Comparison of ENCODE assay signal across 9 cellular contexts in genomic region chr10:58514102-58514472, GRCh38. TPM values are rescaled to one million over a fixed set of nuclear protein-coding genes. Genes with fewer than 3 reads are reported as not detected.
DNase-seq lines count a peak whose midpoint lies in the region; TF ChIP-seq lines count a peak whose summit lies in the region.
"Had no signal": no experiment of that assay in that cellular context is flagged by ENCODE, and none has a peak within 500 bp of the region (broad histone marks: within the 10 kb centered on the region; RNA-seq: fewer than 3 reads in every experiment).

No MANE protein-coding gene starts in this region.

- POLR2A ChIA-PET in HEK293 (lab: Yijun Ruan, JAX), result interaction anchor here (0.7 to 1.4 kb wide), 6 partner anchors 15 to 102 kb away, joined by 3 to 7 read pairs (median 4); no protein-coding TSS in a partner anchor

- H3K36me3 Mint-ChIP-seq in activated naive CD8-positive, alpha-beta T cell, result peaks cover 2% of the 10 kb centered on the region
- H3K36me3 Mint-ChIP-seq in immature natural killer cell, result peaks cover 0 to 5% (median 4%) of the 10 kb centered on the region in 3 donors
- H3K36me3 Mint-ChIP-seq: activated naive CD4-positive, alpha-beta T cell treated with anti-CD3 and anti-CD28 coated beads, Interleukin-2, amount 10 ng/mL, durations not matched to agents 7 days and 5 days had no signal

- no peak for TF ChIP-seq EP300 in stomach (IDR thresholded peaks at IDR 0.05)

- no peaks in the 10 kb centered on the region for H3K9me3 Mint-ChIP-seq in activated naive CD8-positive, alpha-beta T cell (ENCODE audit: low read depth)
- peaks cover 0 to 5% (median under 1%) of the 10 kb centered on the region in 6 donors for H3K9me3 Mint-ChIP-seq in immature natural killer cell
- H3K9me3 Mint-ChIP-seq: activated naive CD4-positive, alpha-beta T cell treated with anti-CD3 and anti-CD28 coated beads, Interleukin-2, amount 10 ng/mL, durations not matched to agents 7 days and 5 days had no signal

- peaks cover 23% of the 10 kb centered on the region for H3K27me3 Mint-ChIP-seq in activated naive CD8-positive, alpha-beta T cell
- peaks cover 0 to 10% (median 3%) of the 10 kb centered on the region in 3 donors for H3K27me3 Mint-ChIP-seq in immature natural killer cell (ENCODE audit: low read depth in 3 of 3)

- intact Hi-C loops in stomach (cut with DNase I; ENCODE audit: low total_unique reads), result no loop called here

- H3K4me1 ChIP-seq in HEK293 (ENCODE audit: control insufficient read depth, insufficient read depth, low read length) (0 out of 2 replicates have a peak, but pooled peaks cover 3% of the 10 kb centered on the region), stomach (peaks cover 0 to 30% (median 19%) of the 10 kb centered on the region in 4 donors)

- H3K27ac Mint-ChIP-seq in activated naive CD8-positive, alpha-beta T cell, result no peak overlapping the region
- H3K27ac Mint-ChIP-seq in immature natural killer cell, result no peak overlapping the region
- H3K27ac Mint-ChIP-seq: activated naive CD4-positive, alpha-beta T cell treated with anti-CD3 and anti-CD28 coated beads, Interleukin-2, amount 10 ng/mL, durations not matched to agents 7 days and 5 days had no signal

- peaks cover 0 to 41% (median 24%) of the 10 kb centered on the region in 3 donors for H3K27me3 ChIP-seq in stomach

- no peak for TF ChIP-seq POLR2A in stomach (IDR thresholded peaks at IDR 0.05)

- H3K36me3 ChIP-seq in HEK293 (ENCODE audit: control insufficient read depth in 2 of 2, insufficient read depth in 1 of 2, low read length in 2 of 2) (no peaks in the 10 kb centered on the region), stomach (no peaks in the 10 kb centered on the region)

- H3K4me3 Mint-ChIP-seq in activated naive CD8-positive, alpha-beta T cell, result peak overlapping the region; percentile 81
- peak overlapping the region in 3 of 5 donors; percentile 67 to 73 (median 71) for H3K4me3 Mint-ChIP-seq in immature natural killer cell

- DNase-seq in immature natural killer cell (no peak), stomach (no peak), DMS79 (lab: John Stamatoyannopoulos, UW) (no peak), iPS-NIHi11 (ENCODE audit: low spot score) (no peak)
- no peak for DNase-seq in stimulated activated CD4-positive, alpha-beta T cell treated with anti-CD3 and anti-CD28 coated beads, Interleukin-2, amount 100 ng/mL, for 24 hours
- DNase-seq: activated naive CD4-positive, alpha-beta T cell treated with anti-CD3 and anti-CD28 coated beads, Interleukin-2, amount 10 ng/mL, durations not matched to agents 7 days and 5 days had no signal

- H3K4me1 Mint-ChIP-seq in activated naive CD8-positive, alpha-beta T cell (ENCODE audit: low read depth), result peaks cover 11% of the 10 kb centered on the region
- H3K4me1 Mint-ChIP-seq in immature natural killer cell, result peaks cover 10 to 12% of the 10 kb centered on the region in 2 donors

- CTCF ChIA-PET in HEK293 (lab: Yijun Ruan, JAX), result interaction anchor here (0.7 to 3.0 kb wide), 5 partner anchors 15 to 215 kb away, joined by 3 to 13 read pairs (median 4); no protein-coding TSS in a partner anchor

- H3K9me3 ChIP-seq in HEK293 (ENCODE audit: control insufficient read depth, insufficient read depth, low read depth, low read length), result no peaks in the 10 kb centered on the region
- no peaks in the 10 kb centered on the region for H3K9me3 ChIP-seq in stomach

- H3K4me3 ChIP-seq in HEK293 (ENCODE audit: low read depth, low read length) (peak overlapping the region; percentile 90), stomach (peak overlapping the region; percentile 64 to 88 (median 66))
- H3K4me3 ChIP-seq: GM12878 had no signal

- TF ChIP-seq CTCF in HEK293 (tag by site-specific recombination; IDR thresholded peaks at IDR 0.05) (no peak), stomach (IDR thresholded peaks at IDR 0.05) (no peak)

- H3K27ac ChIP-seq in HEK293 (ENCODE audit: extremely low read depth, low read depth, low read length), result no peak overlapping the region
- H3K27ac ChIP-seq in stomach, result peak overlapping the region in 3 of 5 donors; percentile 80 to 85 (median 84)

- 35 to 46% (median 41%) methylated on average over 11 of the region's 11 CpGs for WGBS in stomach, 5 donors

TF ChIP-seq in HEK293, 187 proteins besides CTCF, POLR2A, EP300 and RAD21:
- no peak for TF ChIP-seq ELK4 (IDR thresholded peaks at IDR 0.05; ENCODE audit: borderline replicate concordance, low read depth, low read length)
- TF ChIP-seq ZNF529 (tag by site-specific recombination; IDR thresholded peaks at IDR 0.05; ENCODE audit: insufficient replicate concordance), result no peak
- no peak for TF ChIP-seq ZNF280C (tag by site-specific recombination; IDR thresholded peaks at IDR 0.05)
- TF ChIP-seq ZNF138 (tag by site-specific recombination; IDR thresholded peaks at IDR 0.05; ENCODE audit: borderline replicate concordance), result no peak
- no peak for TF ChIP-seq ZNF174 (tag by site-specific recombination; IDR thresholded peaks at IDR 0.05)
- TF ChIP-seq KLF17 (tag by site-specific recombination; IDR thresholded peaks at IDR 0.05), result no peak
- TF ChIP-seq HOXD13 (CRISPR knock-in tag; IDR thresholded peaks at IDR 0.05; ENCODE audit: borderline replicate concordance), result no peak
- TF ChIP-seq HIC1 (tag by site-specific recombination; IDR thresholded peaks at IDR 0.05), result no peak
- TF ChIP-seq ZBTB48 (tag by site-specific recombination; IDR thresholded peaks at IDR 0.05), result no peak

RNA-seq across cellular contexts. Expression of gene BICC1, which starts 1.4 kb away (rescaled TPM):
- under 1 TPM in 2 of 3 donors, not detected in 1; 0.08 to 0.11 TPM for polyA plus RNA-seq in immature natural killer cell
- 10 to 100 TPM in 1 of 5 donors, 1 to 10 TPM in 3, under 1 TPM in 1; 0.29 to 25.0 (median 6.2) TPM for total RNA-seq in stomach
- polyA plus RNA-seq in stomach, result 1 to 10 TPM; 1.6 to 4.9 (median 3.7) TPM
